Comparison of ENCODE assay signal across 23 cellular contexts in genomic region chr4:94447754-94448411, GRCh38. TPM values are rescaled to one million over a fixed set of nuclear protein-coding genes. Genes with fewer than 3 reads are reported as not detected.
A peak's percentile ranks its signal among the peaks of the same experiment; 100 is the strongest.
DNase-seq lines count a peak whose midpoint lies in the region; ATAC-seq and TF ChIP-seq lines count a peak whose summit lies in the region.
"Had no signal": no experiment of that assay in that cellular context is flagged by ENCODE, and none has a peak within 500 bp of the region (broad histone marks: within the 10 kb centered on the region; RNA-seq: fewer than 3 reads in every experiment).

No MANE protein-coding gene starts in this region.

- TF ChIP-seq CTCF in Loucy (conservative IDR thresholded peaks at IDR 0.05; ENCODE audit: low read length) (no peak), chondrocyte (IDR thresholded peaks at IDR 0.05) (no peak)

- peaks cover 7% of the 10 kb centered on the region for H3K9me3 Mint-ChIP-seq in chondrocyte (ENCODE audit: low read depth)
- H3K9me3 Mint-ChIP-seq: activated CD4-positive, alpha-beta memory T cell treated with anti-CD3 and anti-CD28 coated beads for 36 hours; activated naive CD4-positive, alpha-beta T cell treated with anti-CD3 and anti-CD28 coated beads for 36 hours; activated T-cell treated with anti-CD3 and anti-CD28 coated beads, Interleukin-2, amount 50 U/mL, for 24 hours; IgD-negative memory B cell; memory B cell; natural killer cell had no signal

- H3K4me3 Mint-ChIP-seq in chondrocyte (ENCODE audit: unreplicated experiment): no peak overlapping the region
- H3K4me3 Mint-ChIP-seq: activated CD4-positive, alpha-beta memory T cell treated with anti-CD3 and anti-CD28 coated beads for 36 hours; activated naive CD4-positive, alpha-beta T cell treated with anti-CD3 and anti-CD28 coated beads for 36 hours; activated T-cell treated with anti-CD3 and anti-CD28 coated beads, Interleukin-2, amount 50 U/mL, for 24 hours; B cell; IgD-negative memory B cell; memory B cell; natural killer cell had no signal

- H2AFZ ChIP-seq in Loucy (ENCODE audit: low read length): peak overlapping the region; percentile 16

- H3K36me3 ChIP-seq in Loucy (ENCODE audit: insufficient read depth, low read length): no peaks in the 10 kb centered on the region
- H3K36me3 ChIP-seq: esophagus muscularis mucosa, suprapubic skin had no signal

- H3F3A ChIP-seq in Loucy (ENCODE audit: low read depth): peaks cover 4% of the 10 kb centered on the region; the same call in 1 of the 2 replicates

- H3K9me2 ChIP-seq in Loucy (replicated peaks; ENCODE audit: low read depth, low read length): no peaks in the 10 kb centered on the region

- H3K36me3 Mint-ChIP-seq in chondrocyte (ENCODE audit: low read depth): no peaks in the 10 kb centered on the region
- H3K36me3 Mint-ChIP-seq: activated CD4-positive, alpha-beta memory T cell treated with anti-CD3 and anti-CD28 coated beads for 36 hours; brain; IgD-negative memory B cell; memory B cell; natural killer cell had no signal

- H3K27me3 ChIP-seq in Loucy (ENCODE audit: insufficient read depth, low read length, poor library complexity, severe bottlenecking): no peaks in the 10 kb centered on the region
- H3K27me3 ChIP-seq: esophagus muscularis mucosa, suprapubic skin had no signal

- ATAC-seq in GM18520 (IDR thresholded peaks at IDR 0.05; ENCODE audit: unreplicated experiment) (no peak), GM18870 (IDR thresholded peaks at IDR 0.05; ENCODE audit: unreplicated experiment) (no peak)
- ATAC-seq: natural killer cell, Right ventricle myocardium inferior had no signal

- H3K9ac ChIP-seq in Loucy (ENCODE audit: low read depth, low read length, poor library complexity, severe bottlenecking): no peak overlapping the region

- H3K4me1 Mint-ChIP-seq in chondrocyte (ENCODE audit: low read depth): peaks cover 47% of the 10 kb centered on the region

- peak overlapping the region; percentile 63 for H3K4me2 ChIP-seq in Loucy (ENCODE audit: low read depth, low read length, poor library complexity, severe bottlenecking)

- H3K27me3 Mint-ChIP-seq in chondrocyte (ENCODE audit: low read depth): no peaks in the 10 kb centered on the region

- peaks cover 9% of the 10 kb centered on the region for H3K79me2 ChIP-seq in Loucy (ENCODE audit: insufficient read depth, low read length)

- H3K27ac Mint-ChIP-seq in chondrocyte (ENCODE audit: unreplicated experiment): peak overlapping the region; percentile 80
- H3K27ac Mint-ChIP-seq: activated CD4-positive, alpha-beta memory T cell treated with anti-CD3 and anti-CD28 coated beads for 36 hours; activated naive CD4-positive, alpha-beta T cell treated with anti-CD3 and anti-CD28 coated beads for 36 hours; activated T-cell treated with anti-CD3 and anti-CD28 coated beads, Interleukin-2, amount 50 U/mL, for 24 hours; B cell; IgD-negative memory B cell; memory B cell; natural killer cell had no signal

- peaks cover 33% of the 10 kb centered on the region for H3K4me1 ChIP-seq in Loucy (ENCODE audit: insufficient read depth, low read length, poor library complexity, severe bottlenecking)

- peak overlapping the region; percentile 7 for H3K4me3 ChIP-seq in Loucy (ENCODE audit: low read length, poor library complexity, severe bottlenecking)
- H3K4me3 ChIP-seq: esophagus muscularis mucosa, suprapubic skin had no signal

- H3K9me3 ChIP-seq in Loucy (ENCODE audit: insufficient read depth, low read depth, low read length): no peaks in the 10 kb centered on the region
- H3K9me3 ChIP-seq: esophagus muscularis mucosa, suprapubic skin had no signal

- DNase-seq in EL (peak; percentile 15), chondrocyte (ENCODE audit: low spot score) (no peak), renal cortical epithelial cell (ENCODE audit: low read depth) (peak; percentile 83), hepatic stellate cell (ENCODE audit: low spot score) (no peak)
- DNase-seq in stimulated activated CD8-positive, alpha-beta memory T cell treated with anti-CD3 and anti-CD28 coated beads, Interleukin-4, amount 100 ng/mL, for 48 hours: no peak
- DNase-seq: activated CD4-positive, alpha-beta memory T cell treated with anti-CD3 and anti-CD28 coated beads for 36 hours; activated naive CD4-positive, alpha-beta T cell treated with anti-CD3 and anti-CD28 coated beads for 36 hours; activated T-cell treated with anti-CD3 and anti-CD28 coated beads, Interleukin-2, amount 50 U/mL, for 24 hours; head of caudate nucleus; natural killer cell; NCI-H2029 treated with DMSO at 0.1 percent for 48 hours; NCI-H524; WERI-Rb-1 had no signal

- H4K20me1 ChIP-seq in Loucy (ENCODE audit: insufficient read depth, low read length, poor library complexity, severe bottlenecking): no peaks in the 10 kb centered on the region

RNA-seq across cellular contexts. Expression of gene PDLIM5, which starts 3.9 kb away (rescaled TPM):
- total RNA-seq in chondrocyte (268 to 329 TPM (median 317 TPM) in 3 replicates), renal cortical epithelial cell (58.0 and 96.0 TPM in 2 replicates)

Comparison
In these comparisons a context has a peak if more than half of its experiments do, and no peak if none do; other contexts are left out.
1. DNase-seq: peak in EL (single experiment) and renal cortical epithelial cell (single experiment); none in chondrocyte (single experiment), stimulated activated CD8-positive, alpha-beta memory T cell treated with anti-CD3 and anti-CD28 coated beads, Interleukin-4, amount 100 ng/mL, for 48 hours (single experiment) and hepatic stellate cell (single experiment).